Comparison of ENCODE assay signal across 13 cellular contexts in genomic region chr5:459562-460412, GRCh38. TPM values are rescaled to one million over a fixed set of nuclear protein-coding genes. Genes with fewer than 3 reads are reported as not detected.
DNase-seq lines count a peak whose midpoint lies in the region; ATAC-seq and TF ChIP-seq lines count a peak whose summit lies in the region.
"Had no signal": no experiment of that assay in that cellular context is flagged by ENCODE, and none has a peak within 500 bp of the region (broad histone marks: within the 10 kb centered on the region; RNA-seq: fewer than 3 reads in every experiment).

No MANE protein-coding gene starts in this region.

- DNase-seq in activated CD4-positive, alpha-beta T cell treated with anti-CD3 and anti-CD28 coated beads, Interleukin-2, amount 10 ng/mL, durations not matched to agents 7 days and 5 days, result no peak
- no peak for DNase-seq in activated CD4-positive, alpha-beta T cell treated with anti-CD3 and anti-CD28 coated beads for 4 hours
- peak in 1 of 2 experiments; percentile 36 for DNase-seq in SJSA1 (ENCODE audit: low read depth in 1 of 2, low spot score in 2 of 2)
- no peak for DNase-seq in effector memory CD8-positive, alpha-beta T cell
- peak; percentile 70 for DNase-seq in spleen
- DNase-seq in NCI-H345 (lab: John Stamatoyannopoulos, UW), result no peak
- no peak for DNase-seq in DMS53 treated with DMSO at 0.1 percent for 48 hours (lab: John Stamatoyannopoulos, UW; ENCODE audit: unreplicated experiment)
- DNase-seq: ACHN, NCI-H1105 had no signal

- no peak overlapping the region for H3K4me3 ChIP-seq in SJSA1
- no peak overlapping the region for H3K4me3 ChIP-seq in spleen
- H3K4me3 ChIP-seq: cardiac muscle cell, heart right ventricle had no signal

- peaks cover 50% of the 10 kb centered on the region for H3K4me1 Mint-ChIP-seq in activated CD4-positive, alpha-beta T cell treated with anti-CD3 and anti-CD28 coated beads, Interleukin-2, amount 10 ng/mL, durations not matched to agents 7 days and 5 days
- peaks cover 18 to 26% of the 10 kb centered on the region in 2 donors for H3K4me1 Mint-ChIP-seq in effector memory CD8-positive, alpha-beta T cell (ENCODE audit: low read depth in 2 of 2)

- H3K4me1 ChIP-seq in SJSA1 (replicated peaks) (peaks cover 24% of the 10 kb centered on the region), spleen (peaks cover 0 to 23% (median 8%) of the 10 kb centered on the region in 6 donors)
- H3K4me1 ChIP-seq: heart right ventricle had no signal

- WGBS in spleen, 5 donors, result 92 to 98% (median 97%) methylated on average over 26 of the region's 26 CpGs

- H3K4me3 Mint-ChIP-seq in activated CD4-positive, alpha-beta T cell treated with anti-CD3 and anti-CD28 coated beads, Interleukin-2, amount 10 ng/mL, durations not matched to agents 7 days and 5 days, result no peak overlapping the region
- H3K4me3 Mint-ChIP-seq in effector memory CD8-positive, alpha-beta T cell, result no peak overlapping the region

- no peaks in the 10 kb centered on the region for H3K27me3 Mint-ChIP-seq in activated CD4-positive, alpha-beta T cell treated with anti-CD3 and anti-CD28 coated beads, Interleukin-2, amount 10 ng/mL, durations not matched to agents 7 days and 5 days
- no peaks in the 10 kb centered on the region for H3K27me3 Mint-ChIP-seq in effector memory CD8-positive, alpha-beta T cell

- peak overlapping the region; percentile 26 for H3K27ac Mint-ChIP-seq in activated CD4-positive, alpha-beta T cell treated with anti-CD3 and anti-CD28 coated beads, Interleukin-2, amount 10 ng/mL, durations not matched to agents 7 days and 5 days
- H3K27ac Mint-ChIP-seq in effector memory CD8-positive, alpha-beta T cell, result peak overlapping the region; percentile 60 to 83

- H3K27me3 ChIP-seq in SJSA1 (replicated peaks) (no peaks in the 10 kb centered on the region), spleen (replicated peaks in 1 of 7) (no peaks in the 10 kb centered on the region)
- H3K27me3 ChIP-seq: cardiac muscle cell, heart right ventricle, neutrophil had no signal

- peaks cover 68% of the 10 kb centered on the region for H3K36me3 Mint-ChIP-seq in activated CD4-positive, alpha-beta T cell treated with anti-CD3 and anti-CD28 coated beads, Interleukin-2, amount 10 ng/mL, durations not matched to agents 7 days and 5 days (ENCODE audit: low read depth)
- peaks cover 67% of the 10 kb centered on the region for H3K36me3 Mint-ChIP-seq in effector memory CD8-positive, alpha-beta T cell (ENCODE audit: insufficient read depth)

- H3K36me3 ChIP-seq in SJSA1 (peaks cover 74% of the 10 kb centered on the region), spleen (peaks cover 0 to 100% (median 84%) of the 10 kb centered on the region in 6 donors)

- POLR2A ChIA-PET in activated CD4-positive, alpha-beta T cell treated with anti-CD3 and anti-CD28 coated beads, Interleukin-2, amount 10 ng/mL, durations not matched to agents 7 days and 5 days (lab: Charles Lee), result no interaction called here

- ATAC-seq in effector memory CD8-positive, alpha-beta T cell (replicated peaks), result no peak
- ATAC-seq in GM18868 (IDR thresholded peaks at IDR 0.05; ENCODE audit: unreplicated experiment), result no peak

- H3K27ac ChIP-seq in SJSA1, result peak overlapping the region; percentile 49; the same call in 1 of the 2 replicates
- H3K27ac ChIP-seq in spleen, result no peak overlapping the region
- H3K27ac ChIP-seq: cardiac muscle cell, heart right ventricle, neutrophil had no signal

- TF ChIP-seq POLR2A in spleen (IDR thresholded peaks at IDR 0.05), result no peak

- H3K9me3 ChIP-seq in SJSA1 (replicated peaks) (no peaks in the 10 kb centered on the region), spleen (no peaks in the 10 kb centered on the region)
- H3K9me3 ChIP-seq: heart right ventricle, neutrophil had no signal

- no peak for TF ChIP-seq CTCF in spleen (IDR thresholded peaks at IDR 0.05 in 8 of 11, conservative IDR thresholded peaks at IDR 0.05 in 3 of 11)

- no peaks in the 10 kb centered on the region for H3K9me3 Mint-ChIP-seq in activated CD4-positive, alpha-beta T cell treated with anti-CD3 and anti-CD28 coated beads, Interleukin-2, amount 10 ng/mL, durations not matched to agents 7 days and 5 days
- H3K9me3 Mint-ChIP-seq in effector memory CD8-positive, alpha-beta T cell, result no peaks in the 10 kb centered on the region

- intact Hi-C loops in spleen (cut with DNase I; ENCODE audit: low total_unique reads), result no loop called here

- CTCF ChIA-PET in activated CD4-positive, alpha-beta T cell treated with anti-CD3 and anti-CD28 coated beads, Interleukin-2, amount 10 ng/mL, durations not matched to agents 7 days and 5 days (lab: Charles Lee), result no interaction called here

RNA-seq across cellular contexts. Expression of gene EXOC3, which starts 16.8 kb away (rescaled TPM):
- total RNA-seq in activated CD4-positive, alpha-beta T cell treated with anti-CD3 and anti-CD28 coated beads, Interleukin-2, amount 10 ng/mL, durations not matched to agents 7 days and 5 days, result 10 to 100 TPM; 65.5 to 79.0 TPM
- 21.0 and 26.9 TPM in 2 replicates for total RNA-seq in SJSA1 (2014; rRNA removed; shearing (Covaris generic))
- 10 to 100 TPM; 61.5 to 87.0 (median 77.5) TPM for total RNA-seq in spleen
- polyA plus RNA-seq in spleen, result 10 to 100 TPM; 22.7 to 62.0 (median 57.8) TPM
